In the genomic region with DNA sequence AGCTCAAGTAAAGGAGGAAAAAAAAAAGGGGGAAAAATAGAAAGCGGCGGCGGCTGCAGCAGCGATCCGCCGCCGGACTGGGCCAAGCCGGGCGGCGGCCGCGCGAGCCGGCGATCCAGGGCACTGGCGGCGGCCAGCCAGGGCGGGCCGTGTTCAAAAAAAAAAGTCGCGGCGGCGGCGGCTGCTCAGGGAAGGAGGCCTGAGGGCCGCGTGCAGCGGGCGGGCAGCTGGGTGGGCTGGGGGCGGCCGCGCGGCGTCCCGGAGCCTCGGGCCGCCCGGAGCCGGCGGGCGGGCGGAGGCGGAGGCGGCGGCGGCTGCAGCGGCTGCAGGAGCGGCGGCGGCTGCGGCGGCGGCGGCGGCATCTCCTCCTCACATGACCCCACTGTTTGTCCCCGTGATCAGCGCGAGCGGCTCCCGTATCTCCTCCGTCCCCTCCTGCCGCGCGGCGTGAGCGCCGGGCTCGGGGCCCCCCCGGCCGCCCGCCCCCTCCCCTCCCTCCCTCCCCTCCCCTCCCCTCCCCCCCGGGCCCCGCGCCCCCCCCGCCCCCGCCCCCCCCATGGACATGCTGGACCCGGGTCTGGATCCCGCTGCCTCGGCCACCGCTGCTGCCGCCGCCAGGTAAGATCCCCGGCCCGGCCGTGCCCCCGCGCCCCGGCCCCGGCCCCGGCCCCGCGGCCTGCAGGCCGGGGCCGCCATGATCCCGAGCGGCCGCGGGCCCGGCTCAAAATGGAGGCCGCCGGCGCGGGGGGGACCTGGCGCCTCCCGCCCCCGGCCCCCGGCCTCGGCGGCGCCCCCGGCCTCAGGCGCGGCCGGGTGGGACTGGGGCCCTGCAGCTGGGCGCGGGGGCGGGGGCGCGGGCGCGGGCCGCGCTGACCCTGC, we compare ENCODE assay signal across 8 cellular contexts. TPM values are rescaled to one million over a fixed set of nuclear protein-coding genes. Genes with fewer than 3 reads are reported as not detected.
DNase-seq lines count a peak whose midpoint lies in the region; ATAC-seq, FAIRE-seq and TF ChIP-seq lines count a peak whose summit lies in the region.

Gene USF2, plus strand, starts transcription at position 417 of the 879 bp plus-strand sequence. Its CDS starts 140 bp downstream, at position 557.

- TF ChIP-seq POLR2A in adrenal gland (IDR thresholded peaks at IDR 0.05), result peak in 1 of 2 donors; percentile 66

- ATAC-seq in GM23338, result no peak
- ATAC-seq in pancreas, result peak in 2 of 4 donors; percentile 23 to 25
- no peak for ATAC-seq in GM21529 (IDR thresholded peaks at IDR 0.05; ENCODE audit: unreplicated experiment)

- peak within 1 kb of the TSS; percentile 95 for H3K27ac Mint-ChIP-seq in GM23338

- H3K79me2 ChIP-seq in GM23338 (replicated peaks; ENCODE audit: insufficient read depth), result no peaks in the 10 kb centered on the region

- WGBS in adrenal gland, 4 donors, result 0 to 2% (median 1%) methylated on average over 35 to 102 of the region's 122 CpGs
- WGBS in pancreas, 2 donors, result 1% methylated on average over 40 to 114 of the region's 122 CpGs

- TF ChIP-seq CTCF in GM23338 (conservative IDR thresholded peaks at IDR 0.05; ENCODE audit: low read depth in 2 of 2) (no peak), adrenal gland (IDR thresholded peaks at IDR 0.05) (no peak), cardiac muscle cell (IDR thresholded peaks at IDR 0.05; ENCODE audit: low read depth, low read length) (no peak), pancreas (IDR thresholded peaks at IDR 0.05) (no peak)

- peaks cover 17% of the 10 kb centered on the region for H3F3A ChIP-seq in GM23338 (replicated peaks; ENCODE audit: low read depth)

- H4K20me1 ChIP-seq in GM23338 (replicated peaks; ENCODE audit: insufficient read depth), result peaks cover 12% of the 10 kb centered on the region; the same call in 1 of the 2 replicates

- peaks cover 11% of the 10 kb centered on the region for H3K4me1 Mint-ChIP-seq in GM23338

- no peaks in the 10 kb centered on the region for H3K27me3 ChIP-seq in GM23338 (ENCODE audit: insufficient read depth)
- no peaks in the 10 kb centered on the region for H3K27me3 ChIP-seq in MG63
- H3K27me3 ChIP-seq in adrenal gland, result no peaks in the 10 kb centered on the region
- H3K27me3 ChIP-seq in cardiac muscle cell, result no peaks in the 10 kb centered on the region
- H3K27me3 ChIP-seq in pancreas, result no peaks in the 10 kb centered on the region

- no peak within 1 kb of the TSS for H2AFZ ChIP-seq in GM23338

- peak within 1 kb of the TSS; percentile 87 for H3K4me3 Mint-ChIP-seq in GM23338

- FAIRE-seq in pancreas (lab: Jason Lieb, UNC), result no peak

- DNase-seq in DMS53 (lab: John Stamatoyannopoulos, UW), result peak; percentile 94
- peak; percentile 78 for DNase-seq in GM23338 (ENCODE audit: low spot score)
- DNase-seq in MG63, result peak; percentile 87
- DNase-seq in T follicular helper cell (ENCODE audit: low read depth), result peak; percentile 46
- peak; percentile 83 to 91 (median 88) for DNase-seq in adrenal gland
- peak; percentile 82 to 86 for DNase-seq in cardiac muscle cell (ENCODE audit: low read depth in 1 of 2, low spot score in 1 of 2)
- peak; percentile 74 to 91 (median 83) for DNase-seq in pancreas

- no peaks in the 10 kb centered on the region; the same call in 2 of the 3 replicates for H3K9me3 Mint-ChIP-seq in GM23338

- H3K36me3 Mint-ChIP-seq in GM23338 (ENCODE audit: low read depth), result peaks cover 67% of the 10 kb centered on the region

- intact Hi-C loops in adrenal gland (cut with DNase I) (loop anchor here in 1 of 2 donors (5.0 kb wide), 1 partner anchor 126 kb away; the partner anchor contains the start of gene FXYD7), pancreas (cut with DNase I) (loop anchor here in 1 of 3 donors (5.0 kb wide), 1 partner anchor 116 kb away; the partner anchor contains the start of gene FXYD5)

- H3K9me2 ChIP-seq in GM23338 (ENCODE audit: insufficient read depth), result no peaks in the 10 kb centered on the region

- H3K9me3 ChIP-seq in MG63 (no peaks in the 10 kb centered on the region), adrenal gland (replicated peaks in 1 of 3) (no peaks in the 10 kb centered on the region), cardiac muscle cell (ENCODE audit: low read depth) (no peaks in the 10 kb centered on the region), pancreas (no peaks in the 10 kb centered on the region)

- peak within 1 kb of the TSS; percentile 99 for H3K4me2 ChIP-seq in GM23338

- peaks cover 7% of the 10 kb centered on the region; the same call in 1 of the 2 replicates for H3K4me1 ChIP-seq in GM23338 (ENCODE audit: insufficient read depth)
- peaks cover 14 to 39% of the 10 kb centered on the region in 2 donors for H3K4me1 ChIP-seq in adrenal gland (replicated peaks in 1 of 2)
- H3K4me1 ChIP-seq in cardiac muscle cell (ENCODE audit: low read depth), result peaks cover 6% of the 10 kb centered on the region
- H3K4me1 ChIP-seq in pancreas, result peaks cover 13 to 16% (median 15%) of the 10 kb centered on the region in 3 donors

- peak within 1 kb of the TSS; percentile 79 for H3K4me3 ChIP-seq in GM23338
- peak within 1 kb of the TSS; percentile 94 for H3K4me3 ChIP-seq in MG63
- peak within 1 kb of the TSS; percentile 38 to 87 (median 66) for H3K4me3 ChIP-seq in adrenal gland
- H3K4me3 ChIP-seq in cardiac muscle cell, result peak within 1 kb of the TSS; percentile 97
- peak within 1 kb of the TSS; percentile 48 to 73 (median 65) for H3K4me3 ChIP-seq in pancreas

- peaks cover 7% of the 10 kb centered on the region; the same call in 1 of the 2 replicates for H3K36me3 ChIP-seq in GM23338 (ENCODE audit: insufficient read depth)
- peaks cover 33% of the 10 kb centered on the region for H3K36me3 ChIP-seq in MG63
- H3K36me3 ChIP-seq in adrenal gland (replicated peaks in 1 of 2), result peaks cover 0 to 36% of the 10 kb centered on the region in 2 donors
- peaks cover 17% of the 10 kb centered on the region for H3K36me3 ChIP-seq in cardiac muscle cell
- H3K36me3 ChIP-seq in pancreas, result peaks cover 0 to 26% (median 9%) of the 10 kb centered on the region in 3 donors

- peaks cover 32% of the 10 kb centered on the region for H3K27me3 Mint-ChIP-seq in GM23338 (ENCODE audit: insufficient read depth, low read depth, poor library complexity)

- H3K27ac ChIP-seq in GM23338 (ENCODE audit: low read depth) (peak within 1 kb of the TSS; percentile 96), adrenal gland (peak within 1 kb of the TSS; percentile 90 to 99 (median 94)), cardiac muscle cell (peak within 1 kb of the TSS; percentile 96), pancreas (peak within 1 kb of the TSS; percentile 80 to 95 (median 90))

TF ChIP-seq in GM23338, 12 proteins besides CTCF, POLR2A, EP300 and RAD21 (continues in another document):
- TF ChIP-seq POLR2AphosphoS5 (IDR thresholded peaks at IDR 0.05; ENCODE audit: low read depth), result no peak
- TF ChIP-seq NANOG (IDR thresholded peaks at IDR 0.05; ENCODE audit: borderline replicate concordance), result no peak
- no peak for TF ChIP-seq CREB1 (CRISPR knock-in tag; IDR thresholded peaks at IDR 0.05; ENCODE audit: low read depth)
- no peak for TF ChIP-seq JUNB (IDR thresholded peaks at IDR 0.05; ENCODE audit: unreplicated experiment)
- TF ChIP-seq, protein P1, sequence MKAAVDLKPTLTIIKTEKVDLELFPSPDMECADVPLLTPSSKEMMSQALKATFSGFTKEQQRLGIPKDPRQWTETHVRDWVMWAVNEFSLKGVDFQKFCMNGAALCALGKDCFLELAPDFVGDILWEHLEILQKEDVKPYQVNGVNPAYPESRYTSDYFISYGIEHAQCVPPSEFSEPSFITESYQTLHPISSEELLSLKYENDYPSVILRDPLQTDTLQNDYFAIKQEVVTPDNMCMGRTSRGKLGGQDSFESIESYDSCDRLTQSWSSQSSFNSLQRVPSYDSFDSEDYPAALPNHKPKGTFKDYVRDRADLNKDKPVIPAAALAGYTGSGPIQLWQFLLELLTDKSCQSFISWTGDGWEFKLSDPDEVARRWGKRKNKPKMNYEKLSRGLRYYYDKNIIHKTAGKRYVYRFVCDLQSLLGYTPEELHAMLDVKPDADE (IDR thresholded peaks at IDR 0.05), result no peak

RNA-seq across cellular contexts. Expression of gene USF2, which starts in this region (rescaled TPM):
- 60.5 and 63.8 TPM in 2 replicates for total RNA-seq in GM23338 (2014; rRNA removed; shearing (Covaris generic))
- polyA plus RNA-seq in GM23338 (2016; fragmentation: Nextera tagmentation; extraction: Ambion mirVana) (28.9 and 36.4 TPM in 2 replicates), adrenal gland (100 to 1,000 TPM; 116 to 302 (median 169) TPM), cardiac muscle cell (27.9 and 31.7 TPM in 2 replicates), pancreas (100 to 1,000 TPM; 106 to 112 TPM)
- 73.5 and 85.5 TPM in 2 replicates for total RNA-seq in MG63 (2014; rRNA removed; shearing (Covaris generic); ENCODE audit: low replicate concordance)
- total RNA-seq in adrenal gland (100 to 1,000 TPM; 104 to 220 (median 146) TPM), cardiac muscle cell (210 and 235 TPM in 2 replicates), pancreas (10 to 100 TPM; 46.4 to 84.9 (median 59.8) TPM)
